16 cellular contexts compared by ENCODE assay signal in the genomic region with DNA sequence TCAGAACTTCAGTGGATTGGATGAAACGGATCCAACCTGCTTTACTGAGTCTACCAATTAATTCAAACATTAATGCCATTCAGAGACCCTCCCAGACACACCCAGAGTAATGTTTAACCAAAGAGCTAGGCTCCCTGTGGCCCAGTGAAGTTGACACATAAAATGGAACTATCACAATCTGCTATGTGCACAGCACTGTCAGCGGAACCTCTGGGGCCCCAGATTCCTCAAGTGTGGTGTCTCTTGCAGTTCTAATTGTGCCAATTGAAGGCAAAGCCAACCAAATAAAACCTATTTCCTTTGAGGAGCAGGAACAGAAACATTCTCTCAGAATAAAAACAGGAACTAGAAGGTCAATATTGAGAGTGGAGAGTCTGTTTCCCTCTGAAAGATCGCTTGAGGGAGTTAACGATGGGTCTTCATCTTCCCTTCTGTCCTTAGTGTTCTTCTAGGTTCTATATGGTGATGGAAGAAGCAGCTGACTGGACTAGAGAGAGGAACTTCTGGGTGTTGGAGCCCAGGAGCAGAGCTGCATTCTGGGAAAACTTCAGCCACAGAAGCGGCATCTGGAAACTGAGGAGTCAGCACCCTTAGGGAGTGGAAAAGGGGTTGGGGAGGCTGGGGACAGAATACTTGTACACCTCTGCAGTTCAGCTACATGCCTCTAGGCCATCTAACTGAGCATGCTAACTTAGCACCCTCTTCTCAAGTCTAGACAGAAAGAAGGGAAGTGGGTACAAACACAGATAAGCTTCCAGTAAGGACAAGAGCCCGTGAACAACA.
DNase-seq lines count a peak whose midpoint lies in the region; ATAC-seq and TF ChIP-seq lines count a peak whose summit lies in the region.
"Had no signal": no experiment of that assay in that cellular context is flagged by ENCODE, and none has a peak within 500 bp of the region (broad histone marks: within the 10 kb centered on the region; RNA-seq: fewer than 3 reads in every experiment).

No MANE protein-coding gene starts in this region.

- no peaks in the 10 kb centered on the region for H3K4me1 ChIP-seq in H9 (ENCODE audit: insufficient read depth, low read length)
- H3K4me1 ChIP-seq: psoas muscle had no signal

- no peak overlapping the region for H2BK15ac ChIP-seq in H9 (ENCODE audit: low read depth, low read length)

- peak overlapping the region in 1 of 3 experiments; percentile 31; a peak in 1 of 7 replicates for H3K27ac Mint-ChIP-seq in H9

- H3K9me3 ChIP-seq in H9 (ENCODE audit: control insufficient read depth, low read depth, low read length), result no peaks in the 10 kb centered on the region
- H3K9me3 ChIP-seq: psoas muscle had no signal

- no peaks in the 10 kb centered on the region for H3K79me1 ChIP-seq in H9 (ENCODE audit: insufficient read depth, low read depth, low read length, poor library complexity, severe bottlenecking)

- H3K79me2 ChIP-seq in H9 (ENCODE audit: insufficient read depth, low read length), result no peaks in the 10 kb centered on the region

- ATAC-seq in GM18858 (IDR thresholded peaks at IDR 0.05; ENCODE audit: unreplicated experiment) (no peak), GM21381 (IDR thresholded peaks at IDR 0.05; ENCODE audit: unreplicated experiment) (no peak)
- ATAC-seq: psoas muscle had no signal

- H2BK20ac ChIP-seq in H9 (ENCODE audit: low read depth, low read length, poor library complexity, severe bottlenecking), result no peak overlapping the region

- no peak overlapping the region for H4K8ac ChIP-seq in H9 (replicated peaks; ENCODE audit: insufficient read length, low read depth, low read length)

- H3K9me3 Mint-ChIP-seq in H9, result peaks cover 3 to 4% of the 10 kb centered on the region in 2 experiments; a peak in 4 of 5 replicates

- no peak overlapping the region for H3K23ac ChIP-seq in H9 (ENCODE audit: insufficient read length, low read depth, low read length)

- H3K23me2 ChIP-seq in H9 (ENCODE audit: insufficient read length, low read depth, low read length, poor library complexity, severe bottlenecking), result no peaks in the 10 kb centered on the region

- H3K36me3 Mint-ChIP-seq in H9 (ENCODE audit: insufficient read depth in 1 of 3, low read depth in 3 of 3), result peaks cover 0 to 5% (median 2%) of the 10 kb centered on the region in 3 experiments; a peak in 4 of 7 replicates

- H2BK5ac ChIP-seq in H9 (ENCODE audit: insufficient read length, low read length), result no peak overlapping the region

- H3T11ph ChIP-seq in H9 (ENCODE audit: low read length), result no peak overlapping the region

- no peaks in the 10 kb centered on the region for H3K27me3 Mint-ChIP-seq in H9 (ENCODE audit: low read depth)

- in situ Hi-C loops in ACHN (cut with HindIII; ENCODE audit: low pct_ligation_motif_present, low pct_unique_long_range_greater_than_20kb, low sequenced_read_pairs), result no loop called here

- no peak overlapping the region for H2AK5ac ChIP-seq in H9 (ENCODE audit: insufficient read length, low read length)

- DNase-seq in ACHN, result peak; percentile 2
- DNase-seq in H9, result no peak
- DNase-seq in SIG-M5 (lab: John Stamatoyannopoulos, UW), result peak; percentile 55
- peak; percentile 74 for DNase-seq in medulla oblongata (ENCODE audit: extremely low spot score)
- no peak for DNase-seq in HT-29 (ENCODE audit: low spot score)
- no peak for DNase-seq in activated effector memory CD4-positive, alpha-beta T cell treated with anti-CD3 and anti-CD28 coated beads, Interleukin-2, amount 50 U/mL, for 16 hours
- DNase-seq: activated CD8-positive, alpha-beta memory T cell treated with anti-CD3 and anti-CD28 coated beads for 24 hours; activated gamma-delta T cell; GOT3; kidney glomerular epithelial cell; NCI-H1048; NCI-H2171; psoas muscle had no signal

- no peak overlapping the region for H3K27ac ChIP-seq in H9 (ENCODE audit: insufficient read length, low read depth, low read length)
- H3K27ac ChIP-seq: psoas muscle, SK-N-MC had no signal

- H4K5ac ChIP-seq in H9 (ENCODE audit: insufficient read length, low read depth, low read length), result no peak overlapping the region

- TF ChIP-seq CTCF in H9 (conservative IDR thresholded peaks at IDR 0.05), result 0 out of 3 replicates have a peak, but pooled peaks have one; percentile 13

- no peaks in the 10 kb centered on the region for H3K4me1 Mint-ChIP-seq in H9

- no peak overlapping the region for H2AFZ ChIP-seq in H9 (ENCODE audit: low read length)

- H3K9ac ChIP-seq in H9 (ENCODE audit: extremely low read depth, insufficient read length, low read length), result no peak overlapping the region

- H2BK12ac ChIP-seq in H9 (ENCODE audit: insufficient read length, low read depth, low read length), result no peak overlapping the region

- H4K20me1 ChIP-seq in H9 (ENCODE audit: control insufficient read depth, insufficient read depth, insufficient read length), result no peaks in the 10 kb centered on the region

- H3K27me3 ChIP-seq in H9 (ENCODE audit: insufficient read depth, low read length), result no peaks in the 10 kb centered on the region

- no peak overlapping the region for H3K4me3 Mint-ChIP-seq in H9

- no peak overlapping the region for H2BK120ac ChIP-seq in H9 (ENCODE audit: low read depth, low read length, poor library complexity, severe bottlenecking)

- H4K91ac ChIP-seq in H9 (ENCODE audit: insufficient read length, low read depth, low read length), result no peak overlapping the region

- H3K4me2 ChIP-seq in H9 (ENCODE audit: insufficient read depth, insufficient read length, low read length), result no peak overlapping the region

- no peak overlapping the region for H3K56ac ChIP-seq in H9 (ENCODE audit: insufficient read length, low read depth, low read length)

- no CpG with 5 or more reads among the region's 6 CpGs for whole genome bisulfite sequencing in H9 (ENCODE audit: extremely low coverage, insufficient read length, low lambda C conversion rate)

- H3K18ac ChIP-seq in H9 (ENCODE audit: insufficient read length, low read depth, low read length), result no peak overlapping the region

- no peak overlapping the region for H3K4ac ChIP-seq in H9 (ENCODE audit: low read depth, low read length)

- H3K14ac ChIP-seq in H9 (ENCODE audit: insufficient read depth, low read length), result no peak overlapping the region

Comparison
In these comparisons a context has a peak if more than half of its experiments do, and no peak if none do; other contexts are left out.
1. DNase-seq: peak in ACHN (single experiment), SIG-M5 (single experiment) and medulla oblongata (single experiment); none in H9 (single experiment), HT-29 (single experiment) and activated effector memory CD4-positive, alpha-beta T cell treated with anti-CD3 and anti-CD28 coated beads, Interleukin-2, amount 50 U/mL, for 16 hours (single experiment).